In the genomic region with DNA sequence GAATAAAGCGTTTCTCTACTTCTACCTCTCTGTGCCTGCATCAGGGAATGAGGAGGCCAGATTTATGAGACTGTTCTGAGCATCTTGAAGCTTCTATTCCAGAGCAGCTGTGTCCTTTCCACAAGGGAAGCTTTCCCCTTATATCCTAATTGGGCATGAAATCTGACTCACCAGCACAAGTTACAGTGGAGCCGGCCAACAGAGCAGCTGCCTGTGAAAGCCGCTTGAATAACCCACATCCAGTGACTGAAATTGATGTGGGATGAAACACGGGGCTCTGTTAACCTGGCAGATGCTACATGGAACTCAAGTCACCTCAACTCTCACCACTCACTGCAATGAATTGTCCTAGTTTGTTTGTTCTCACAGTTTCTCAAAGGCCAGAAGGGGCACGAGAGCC, we compare ENCODE assay signal across 18 cellular contexts.
DNase-seq lines count a peak whose midpoint lies in the region; ATAC-seq and TF ChIP-seq lines count a peak whose summit lies in the region.
"Had no signal": no experiment of that assay in that cellular context is flagged by ENCODE, and none has a peak within 500 bp of the region (broad histone marks: within the 10 kb centered on the region; RNA-seq: fewer than 3 reads in every experiment).

No MANE protein-coding gene starts in this region.

- H3K27me3 ChIP-seq in BJ (ENCODE audit: control insufficient read depth, insufficient read depth, low read length): no peaks in the 10 kb centered on the region
- H3K27me3 ChIP-seq: BE2C, body of pancreas had no signal

- no peaks in the 10 kb centered on the region for H3K36me3 ChIP-seq in BJ (ENCODE audit: control insufficient read depth, insufficient read depth, low read length)
- H3K36me3 ChIP-seq: BE2C had no signal

- DNase-seq in BJ (ENCODE audit: low read depth) (peak; percentile 35), LHCN-M2 (ENCODE audit: low read depth) (peak; percentile 75), astrocyte of the hippocampus (ENCODE audit: low read depth, low spot score) (peak; percentile 57), non-pigmented ciliary epithelial cell (ENCODE audit: low read depth) (peak; percentile 0), left lobe of liver (ENCODE audit: low spot score) (no peak)
- DNase-seq: activated CD4-positive, alpha-beta T cell treated with anti-CD3 and anti-CD28 coated beads for 4 hours; activated CD8-positive, alpha-beta memory T cell treated with anti-CD3 and anti-CD28 coated beads, Interleukin-2, amount 50 U/mL, for 4 hours; activated gamma-delta T cell treated with Interleukin-2 at 50 U/mL for 16 hours; BE2C; body of pancreas; DMS53; OCI-M1; SK-N-SH; stimulated activated CD4-positive, alpha-beta T cell treated with anti-CD3 and anti-CD28 coated beads, Interleukin-1b, Interleukin-23, amount 100 ng/mL, for 48 hours had no signal

- CTCF ChIA-PET in BJ (lab: Yijun Ruan, JAX): no interaction called here

- ATAC-seq in left lobe of liver: no peak
- no peak for ATAC-seq in GM19351 (IDR thresholded peaks at IDR 0.05; ENCODE audit: unreplicated experiment)
- no peak for ATAC-seq in HG03175 (IDR thresholded peaks at IDR 0.05; ENCODE audit: unreplicated experiment)
- no peak for ATAC-seq in HG02884 (IDR thresholded peaks at IDR 0.05; ENCODE audit: unreplicated experiment)
- ATAC-seq: body of pancreas, sciatic nerve had no signal

- POLR2A ChIA-PET in BJ (lab: Charles Lee): interaction anchor here (0.5 kb wide), 1 partner anchor 477 kb away, joined by 3 read pairs; no protein-coding TSS in a partner anchor

- no peak for TF ChIP-seq CTCF in BJ (IDR thresholded peaks at IDR 0.05; ENCODE audit: insufficient read depth, low read depth, low read length)

- no peak overlapping the region for H3K4me3 ChIP-seq in BJ (ENCODE audit: low read depth, low read length)
- H3K4me3 ChIP-seq: body of pancreas had no signal
